ENCODE assay signal across 8 cellular contexts in the genomic region with DNA sequence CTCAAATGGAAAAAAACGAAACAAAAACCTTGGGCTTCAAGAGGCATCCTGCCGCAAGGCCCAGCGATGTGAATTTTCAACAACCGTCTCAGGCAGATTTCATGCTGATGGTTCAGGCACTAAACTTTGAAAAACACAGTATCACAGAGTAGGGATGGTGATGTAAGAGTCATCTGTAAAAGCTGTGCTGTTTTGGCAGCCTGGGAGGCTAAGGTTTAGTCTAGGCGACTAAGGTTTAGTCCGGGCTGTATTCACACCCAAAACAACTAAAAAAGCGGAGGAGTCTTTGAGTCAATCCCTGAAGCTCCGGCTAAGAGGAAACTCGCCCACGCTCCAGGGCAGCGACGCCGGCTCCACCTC. TPM values are rescaled to one million over a fixed set of nuclear protein-coding genes. Genes with fewer than 3 reads are reported as not detected.
DNase-seq lines count a peak whose midpoint lies in the region; ATAC-seq, FAIRE-seq and TF ChIP-seq lines count a peak whose summit lies in the region.

No MANE protein-coding gene starts in this region.

- H3K27ac Mint-ChIP-seq in activated CD8-positive, alpha-beta memory T cell treated with anti-CD3 and anti-CD28 coated beads, Interleukin-2, amount 10 ng/mL, durations not matched to agents 7 days and 5 days, result peak overlapping the region; percentile 79

- H3K27ac ChIP-seq in liver (ENCODE audit: low read depth in 1 of 2, low read length in 2 of 2), result peak overlapping the region; percentile 76 to 86
- H3K27ac ChIP-seq in tibial artery, result peak overlapping the region; percentile 78 to 89

- TF ChIP-seq CTCF in astrocyte of the cerebellum (IDR thresholded peaks at IDR 0.05; ENCODE audit: low read depth, low read length, missing control alignments) (no peak), liver (IDR thresholded peaks at IDR 0.05; ENCODE audit: low read depth, low read length, missing input control) (no peak), tibial artery (IDR thresholded peaks at IDR 0.05) (no peak)

- peaks cover 5% of the 10 kb centered on the region for H3K27me3 Mint-ChIP-seq in activated CD8-positive, alpha-beta memory T cell treated with anti-CD3 and anti-CD28 coated beads, Interleukin-2, amount 10 ng/mL, durations not matched to agents 7 days and 5 days

- no peak for ATAC-seq in activated CD8-positive, alpha-beta memory T cell treated with anti-CD3 and anti-CD28 coated beads, Interleukin-2, amount 10 ng/mL, durations not matched to agents 7 days and 5 days
- ATAC-seq in GM21619 (IDR thresholded peaks at IDR 0.05; ENCODE audit: unreplicated experiment), result no peak

- H3K9me3 ChIP-seq in liver (ENCODE audit: control insufficient read depth in 4 of 4, low read length in 3 of 4), result no peaks in the 10 kb centered on the region
- no peaks in the 10 kb centered on the region for H3K9me3 ChIP-seq in tibial artery

- no peaks in the 10 kb centered on the region for H3K36me3 ChIP-seq in liver (ENCODE audit: control insufficient read depth in 4 of 4, insufficient read depth in 3 of 4, low read depth in 1 of 4, low read length in 3 of 4)
- peaks cover 0 to 7% (median 0%) of the 10 kb centered on the region in 3 donors for H3K36me3 ChIP-seq in tibial artery

- CTCF ChIA-PET in activated CD8-positive, alpha-beta memory T cell treated with anti-CD3 and anti-CD28 coated beads, Interleukin-2, amount 10 ng/mL, durations not matched to agents 7 days and 5 days (lab: Charles Lee), result interaction anchor here (0.9 to 2.3 kb wide), 4 partner anchors 13 to 269 kb away, joined by 3 to 8 read pairs (median 5); no protein-coding TSS in a partner anchor

- peak overlapping the region; percentile 88 for H3K4me3 Mint-ChIP-seq in activated CD8-positive, alpha-beta memory T cell treated with anti-CD3 and anti-CD28 coated beads, Interleukin-2, amount 10 ng/mL, durations not matched to agents 7 days and 5 days

- H3K27me3 ChIP-seq in liver (ENCODE audit: control insufficient read depth in 4 of 4, insufficient read depth in 4 of 4, low read length in 3 of 4) (no peaks in the 10 kb centered on the region), tibial artery (no peaks in the 10 kb centered on the region)

- 6% methylated on average over 13 of the region's 13 CpGs for WGBS in liver

- no peaks in the 10 kb centered on the region for H3K9me3 Mint-ChIP-seq in activated CD8-positive, alpha-beta memory T cell treated with anti-CD3 and anti-CD28 coated beads, Interleukin-2, amount 10 ng/mL, durations not matched to agents 7 days and 5 days (ENCODE audit: low read depth)

- peaks cover 27% of the 10 kb centered on the region for H3K4me1 Mint-ChIP-seq in activated CD8-positive, alpha-beta memory T cell treated with anti-CD3 and anti-CD28 coated beads, Interleukin-2, amount 10 ng/mL, durations not matched to agents 7 days and 5 days

- peak overlapping the region; percentile 87 for H3K4me3 ChIP-seq in astrocyte of the cerebellum (ENCODE audit: low read depth, low read length)
- H3K4me3 ChIP-seq in liver (ENCODE audit: low read depth in 1 of 3, low read length in 3 of 3), result peak overlapping the region; percentile 74 to 94 (median 91)
- peak overlapping the region; percentile 82 to 96 for H3K4me3 ChIP-seq in tibial artery

- FAIRE-seq in GM19239 (lab: Jason Lieb, UNC), result no peak

- in situ Hi-C loops in astrocyte of the cerebellum (cut with HindIII; ENCODE audit: low sequenced_read_pairs), result no loop called here

- peaks cover 10% of the 10 kb centered on the region for H3K36me3 Mint-ChIP-seq in activated CD8-positive, alpha-beta memory T cell treated with anti-CD3 and anti-CD28 coated beads, Interleukin-2, amount 10 ng/mL, durations not matched to agents 7 days and 5 days

- no peak for DNase-seq in activated CD8-positive, alpha-beta memory T cell treated with anti-CD3 and anti-CD28 coated beads, Interleukin-2, amount 10 ng/mL, durations not matched to agents 7 days and 5 days
- no peak for DNase-seq in activated CD8-positive, alpha-beta memory T cell treated with anti-CD3 and anti-CD28 coated beads, Interleukin-2, amount 50 U/mL, for 4 hours
- no peak for DNase-seq in astrocyte of the cerebellum (ENCODE audit: low read depth)
- no peak for DNase-seq in tibial artery
- no peak for DNase-seq in SIG-M5 (lab: John Stamatoyannopoulos, UW)
- no peak for DNase-seq in GM19239 (ENCODE audit: insufficient read length, low spot score)

- peak overlapping the region in 1 of 2 donors; percentile 49 for H3K9ac ChIP-seq in liver (ENCODE audit: low read depth in 1 of 2, low read length in 2 of 2)

- intact Hi-C loops in tibial artery (cut with DNase I; ENCODE audit: low total_unique reads), result no loop called here

- peaks cover 0 to 47% (median 40%) of the 10 kb centered on the region in 4 donors for H3K4me1 ChIP-seq in liver (ENCODE audit: control insufficient read depth in 4 of 4, insufficient read depth in 4 of 4, low read length in 3 of 4)
- H3K4me1 ChIP-seq in tibial artery, result peaks cover 0 to 34% (median 17%) of the 10 kb centered on the region in 4 donors

- TF ChIP-seq RAD21 in liver (IDR thresholded peaks at IDR 0.05), result no peak

TF ChIP-seq in liver, 16 proteins besides CTCF, POLR2A, EP300 and RAD21:
- TF ChIP-seq SP1 (IDR thresholded peaks at IDR 0.05), result no peak
- peak; percentile 33 to 34 for TF ChIP-seq EGR1 (IDR thresholded peaks at IDR 0.05; ENCODE audit: low read depth in 2 of 2)

RNA-seq across cellular contexts. Expression of a gene that starts 0.4 kb away (rescaled TPM):
- total RNA-seq in activated CD8-positive, alpha-beta memory T cell treated with anti-CD3 and anti-CD28 coated beads, Interleukin-2, amount 10 ng/mL, durations not matched to agents 7 days and 5 days, result 10 to 100 TPM in 1 of 2 experiments, 1 to 10 TPM in 1; 8.0 to 12.1 TPM
- total RNA-seq in liver, result 100 to 1,000 TPM in 1 of 2 donors, 10 to 100 TPM in 1; 29.5 to 111 TPM
- 10 to 100 TPM; 19.1 to 19.8 TPM for polyA plus RNA-seq in liver
